11 cellular contexts compared by ENCODE assay signal in genomic region chr2:168751104-168751768, GRCh38. TPM values are rescaled to one million over a fixed set of nuclear protein-coding genes. Genes with fewer than 3 reads are reported as not detected.
DNase-seq lines count a peak whose midpoint lies in the region; ATAC-seq lines count a peak whose summit lies in the region.
"Had no signal": no experiment of that assay in that cellular context is flagged by ENCODE, and none has a peak within 500 bp of the region (broad histone marks: within the 10 kb centered on the region; RNA-seq: fewer than 3 reads in every experiment).

No MANE protein-coding gene starts in this region.

- H3K4me1 ChIP-seq in GM23248 (ENCODE audit: insufficient read depth): no peaks in the 10 kb centered on the region

- in situ Hi-C loops in GM23248 (cut with MboI): no loop called here

- H2AFZ ChIP-seq in GM23248: no peak overlapping the region

- H4K20me1 ChIP-seq in GM23248 (ENCODE audit: insufficient read depth): no peaks in the 10 kb centered on the region

- H3K9me2 ChIP-seq in GM23248 (ENCODE audit: insufficient read depth): no peaks in the 10 kb centered on the region

- H3F3A ChIP-seq in GM23248 (ENCODE audit: insufficient read depth): no peaks in the 10 kb centered on the region

- no peaks in the 10 kb centered on the region for H3K79me2 ChIP-seq in GM23248 (ENCODE audit: insufficient read depth)

- H3K9ac ChIP-seq in GM23248: no peak overlapping the region

- no peak for DNase-seq in Right ventricle myocardium superior
- no peak for DNase-seq in Right ventricle myocardium inferior (ENCODE audit: missing footprints)
- DNase-seq in T-helper 22 cell (ENCODE audit: low read depth): peak; percentile 4
- DNase-seq in stimulated activated effector memory CD8-positive, alpha-beta T cell treated with anti-CD3 and anti-CD28 coated beads, Interleukin-12 subunit alpha, Interleukin-12 subunit beta, amount 100 ng/mL, for 72 hours (ENCODE audit: low spot score in 2 of 2): peak in 1 of 2 donors; percentile 6
- no peak for DNase-seq in GDM1 (lab: John Stamatoyannopoulos, UW)
- DNase-seq in NCI-H345 (lab: John Stamatoyannopoulos, UW): no peak
- no peak for DNase-seq in GM23248
- DNase-seq: dorsolateral prefrontal cortex had no signal

- peak overlapping the region; percentile 36 for H3K27ac Mint-ChIP-seq in stimulated activated effector memory CD8-positive, alpha-beta T cell treated with anti-CD3 and anti-CD28 coated beads, Interleukin-12 subunit alpha, Interleukin-12 subunit beta, amount 100 ng/mL, for 72 hours

- ATAC-seq in Right ventricle myocardium superior (ENCODE audit: poor library complexity): peak; percentile 55
- ATAC-seq in Right ventricle myocardium inferior: no peak
- ATAC-seq in HG02759 (IDR thresholded peaks at IDR 0.05; ENCODE audit: unreplicated experiment): peak; percentile 81
- peak; percentile 99 for ATAC-seq in stimulated activated effector memory CD8-positive, alpha-beta T cell treated with anti-CD3 and anti-CD28 coated beads, Interleukin-12 subunit alpha, Interleukin-12 subunit beta, amount 100 ng/mL, for 72 hours
- ATAC-seq: HepG2 had no signal

- H3K27me3 ChIP-seq in GM23248 (replicated peaks; ENCODE audit: insufficient read depth): no peaks in the 10 kb centered on the region
- H3K27me3 ChIP-seq: dorsolateral prefrontal cortex had no signal

- no peaks in the 10 kb centered on the region for H3K9me3 ChIP-seq in GM23248 (ENCODE audit: low read depth)

- H3K4me3 ChIP-seq in GM23248: no peak overlapping the region
- H3K4me3 ChIP-seq: dorsolateral prefrontal cortex had no signal

- H3K36me3 ChIP-seq in GM23248 (ENCODE audit: low read depth): no peaks in the 10 kb centered on the region

- H3K4me2 ChIP-seq in GM23248 (ENCODE audit: unreplicated experiment): no peak overlapping the region

- H3K4me3 Mint-ChIP-seq in stimulated activated effector memory CD8-positive, alpha-beta T cell treated with anti-CD3 and anti-CD28 coated beads, Interleukin-12 subunit alpha, Interleukin-12 subunit beta, amount 100 ng/mL, for 72 hours: no peak overlapping the region

- no peaks in the 10 kb centered on the region for H3K36me3 Mint-ChIP-seq in stimulated activated effector memory CD8-positive, alpha-beta T cell treated with anti-CD3 and anti-CD28 coated beads, Interleukin-12 subunit alpha, Interleukin-12 subunit beta, amount 100 ng/mL, for 72 hours

- intact Hi-C loops in Right ventricle myocardium superior (cut with DNase I) (no loop called here), Right ventricle myocardium inferior (cut with DNase I) (loop anchor here (10.0 kb wide), 2 partner anchors 116 to 226 kb away; no protein-coding TSS in a partner anchor)

- H3K9me3 Mint-ChIP-seq in stimulated activated effector memory CD8-positive, alpha-beta T cell treated with anti-CD3 and anti-CD28 coated beads, Interleukin-12 subunit alpha, Interleukin-12 subunit beta, amount 100 ng/mL, for 72 hours: no peaks in the 10 kb centered on the region

- peaks cover 52% of the 10 kb centered on the region for H3K4me1 Mint-ChIP-seq in stimulated activated effector memory CD8-positive, alpha-beta T cell treated with anti-CD3 and anti-CD28 coated beads, Interleukin-12 subunit alpha, Interleukin-12 subunit beta, amount 100 ng/mL, for 72 hours

- no peak overlapping the region for H3K27ac ChIP-seq in GM23248

RNA-seq across cellular contexts. Expression of gene NOSTRIN, which starts 51.2 kb away (rescaled TPM):
- total RNA-seq in Right ventricle myocardium superior (14.0 TPM), Right ventricle myocardium inferior (16.9 TPM)
- 0.54 TPM in 1 of 2 replicates, not detected in the other for total RNA-seq in GM23248 (2014; rRNA removed; shearing (Covaris generic))
- polyA plus RNA-seq in GM23248 (2016; fragmentation: Nextera tagmentation; extraction: Ambion mirVana): 0.23 and 0.45 TPM in 2 replicates
- total RNA-seq: T-helper 1 cell treated with Interleukin-12 subunit alpha and Interleukin-12 subunit beta and Interleukin-4 antibody, amounts not matched to agents 30 ng/mL and 1 ng/mL, for 36 hours had no signal
